25 cellular contexts compared by ENCODE assay signal in the genomic region with DNA sequence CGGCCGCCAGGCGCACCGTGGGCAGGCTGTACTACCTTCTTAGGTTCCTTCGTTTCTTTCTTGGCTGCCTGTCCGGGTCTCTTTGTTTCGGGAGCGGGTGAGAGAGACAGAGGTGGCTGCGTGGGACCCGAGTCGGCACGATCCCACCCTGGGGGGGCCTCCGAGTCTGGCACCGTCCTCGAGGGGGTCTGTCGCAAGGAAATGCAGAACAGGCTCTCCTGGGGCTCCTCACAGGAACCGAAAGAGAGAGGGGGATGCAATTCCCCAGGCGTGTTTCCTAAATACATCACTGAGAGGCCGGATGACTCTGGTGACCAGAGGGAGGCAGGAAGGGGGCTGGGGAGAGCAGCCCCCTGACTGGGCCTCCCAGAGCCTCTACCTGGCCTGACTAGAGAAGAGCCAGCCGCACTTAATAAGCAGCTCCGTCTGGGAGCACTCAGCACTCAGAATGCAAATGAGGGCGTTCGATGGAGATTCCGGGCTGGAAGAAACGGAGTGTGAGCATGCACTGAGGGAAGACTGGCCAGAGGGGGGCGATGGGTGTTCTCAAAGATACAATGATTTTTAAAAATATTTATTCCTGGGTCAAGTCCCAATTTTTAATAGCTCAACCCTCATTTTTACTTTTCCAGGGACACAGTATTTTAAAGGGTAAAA. TPM values are rescaled to one million over a fixed set of nuclear protein-coding genes. Genes with fewer than 3 reads are reported as not detected.
A peak's percentile ranks its signal among the peaks of the same experiment; 100 is the strongest.
DNase-seq lines count a peak whose midpoint lies in the region; ATAC-seq and TF ChIP-seq lines count a peak whose summit lies in the region.
"Had no signal": no experiment of that assay in that cellular context is flagged by ENCODE, and none has a peak within 500 bp of the region (broad histone marks: within the 10 kb centered on the region; RNA-seq: fewer than 3 reads in every experiment).

No MANE protein-coding gene starts in this region.

- H4K5ac ChIP-seq in H9 (ENCODE audit: insufficient read length, low read depth, low read length), result no peak overlapping the region
- no peak overlapping the region for H4K5ac ChIP-seq in mesendoderm (ENCODE audit: low read length)

- H3K36me3 Mint-ChIP-seq in H9 (ENCODE audit: insufficient read depth in 1 of 3, low read depth in 3 of 3), result peaks cover 51 to 88% (median 84%) of the 10 kb centered on the region in 3 experiments; a peak in 6 of 7 replicates
- peaks cover 63% of the 10 kb centered on the region for H3K36me3 Mint-ChIP-seq in WTC11
- H3K36me3 Mint-ChIP-seq: IgD-negative memory B cell had no signal

- H4K20me1 ChIP-seq in H9 (ENCODE audit: control insufficient read depth, insufficient read depth, insufficient read length), result no peaks in the 10 kb centered on the region

- H2BK15ac ChIP-seq in H9 (ENCODE audit: low read depth, low read length) (no peak overlapping the region), mesendoderm (replicated peaks; ENCODE audit: low read depth) (no peak overlapping the region)

- H2BK20ac ChIP-seq in H9 (ENCODE audit: low read depth, low read length, poor library complexity, severe bottlenecking), result no peak overlapping the region

- H3K18ac ChIP-seq in H9 (ENCODE audit: insufficient read length, low read depth, low read length), result no peak overlapping the region
- no peak overlapping the region for H3K18ac ChIP-seq in mesendoderm (ENCODE audit: low read length)

- no peaks in the 10 kb centered on the region for H3K9me3 ChIP-seq in BE2C
- H3K9me3 ChIP-seq in H9 (ENCODE audit: control insufficient read depth, low read depth, low read length), result no peaks in the 10 kb centered on the region
- no peaks in the 10 kb centered on the region for H3K9me3 ChIP-seq in upper lobe of left lung
- H3K9me3 ChIP-seq: SJCRH30, transverse colon had no signal

- no peak overlapping the region for H3K14ac ChIP-seq in H9 (ENCODE audit: insufficient read depth, low read length)

- no peaks in the 10 kb centered on the region for H3K4me1 ChIP-seq in BE2C
- H3K4me1 ChIP-seq in H9 (ENCODE audit: insufficient read depth, low read length), result no peaks in the 10 kb centered on the region
- H3K4me1 ChIP-seq in mesendoderm (ENCODE audit: control insufficient read depth, low read depth, low read length), result no peaks in the 10 kb centered on the region
- H3K4me1 ChIP-seq in upper lobe of left lung, result no peaks in the 10 kb centered on the region
- H3K4me1 ChIP-seq: transverse colon had no signal

- CTCF ChIA-PET in WTC11 (lab: Charles Lee), result interaction anchor here (0.5 to 1.4 kb wide), 2 partner anchors 49 to 88 kb away, joined by 3 to 4 read pairs; a partner anchor contains a TSS

- H3K4me2 ChIP-seq in H9 (ENCODE audit: insufficient read depth, insufficient read length, low read length) (no peak overlapping the region), mesendoderm (ENCODE audit: low read length) (no peak overlapping the region)

- H3K36me3 ChIP-seq in BE2C (peaks cover 61% of the 10 kb centered on the region), mesendoderm (ENCODE audit: control insufficient read depth, insufficient read depth, low read length) (peaks cover 32% of the 10 kb centered on the region), upper lobe of left lung (peaks cover 46 to 100% (median 88%) of the 10 kb centered on the region in 4 donors)

- H3K23me2 ChIP-seq in H9 (ENCODE audit: insufficient read length, low read depth, low read length, poor library complexity, severe bottlenecking), result no peaks in the 10 kb centered on the region

- H3K79me2 ChIP-seq in H9 (ENCODE audit: insufficient read depth, low read length) (no peaks in the 10 kb centered on the region), mesendoderm (ENCODE audit: control insufficient read depth, insufficient read depth, low read length) (no peaks in the 10 kb centered on the region)

- peak; percentile 5; the same call in 1 of the 2 replicates for TF ChIP-seq CTCF in BE2C (IDR thresholded peaks at IDR 0.05; ENCODE audit: low read depth, low read length)
- TF ChIP-seq CTCF in H9 (conservative IDR thresholded peaks at IDR 0.05), result peak; percentile 32; the same call in 2 of the 3 replicates
- no peak for TF ChIP-seq CTCF in WTC11 (IDR thresholded peaks at IDR 0.05)
- TF ChIP-seq CTCF in upper lobe of left lung (IDR thresholded peaks at IDR 0.05), result no peak

- H3T11ph ChIP-seq in H9 (ENCODE audit: low read length), result no peak overlapping the region

- H3K79me1 ChIP-seq in H9 (ENCODE audit: insufficient read depth, low read depth, low read length, poor library complexity, severe bottlenecking), result no peaks in the 10 kb centered on the region
- no peaks in the 10 kb centered on the region for H3K79me1 ChIP-seq in mesendoderm (ENCODE audit: low read length)

- H4K8ac ChIP-seq in H9 (replicated peaks; ENCODE audit: insufficient read length, low read depth, low read length), result no peak overlapping the region
- H4K8ac ChIP-seq in mesendoderm (ENCODE audit: low read depth, low read length), result no peak overlapping the region

- H2AFZ ChIP-seq in H9 (ENCODE audit: low read length), result no peak overlapping the region

- TF ChIP-seq EP300 in upper lobe of left lung (IDR thresholded peaks at IDR 0.05), result no peak

- H3K4me1 Mint-ChIP-seq in H9 (no peaks in the 10 kb centered on the region), WTC11 (no peaks in the 10 kb centered on the region)
- H3K4me1 Mint-ChIP-seq: activated CD4-positive, alpha-beta memory T cell treated with anti-CD3 and anti-CD28 coated beads, Interleukin-2, amount 10 ng/mL, durations not matched to agents 7 days and 5 days; CD14-positive monocyte; IgD-negative memory B cell; mesothelial cell of epicardium; naive B cell had no signal

- POLR2A ChIA-PET in WTC11 (lab: Charles Lee), result no interaction called here

- no peak for TF ChIP-seq POLR2A in upper lobe of left lung (IDR thresholded peaks at IDR 0.05)

- ATAC-seq in WTC11 (peak; percentile 51), upper lobe of left lung (ENCODE audit: low FRiP score in 2 of 2) (no peak)
- ATAC-seq: activated CD4-positive, CD25-positive, alpha-beta regulatory T cell treated with anti-CD3 and anti-CD28 coated beads, Interleukin-2, amount 50 U/mL, for 24 hours; T-cell had no signal

- H3K9ac ChIP-seq in H9 (ENCODE audit: extremely low read depth, insufficient read length, low read length), result no peak overlapping the region
- H3K9ac ChIP-seq in mesendoderm (ENCODE audit: low read length), result no peak overlapping the region

- no peak overlapping the region for H2AK5ac ChIP-seq in H9 (ENCODE audit: insufficient read length, low read length)
- no peak overlapping the region for H2AK5ac ChIP-seq in mesendoderm (ENCODE audit: low read length)

- H3K27me3 ChIP-seq in BE2C (no peaks in the 10 kb centered on the region), H9 (ENCODE audit: insufficient read depth, low read length) (no peaks in the 10 kb centered on the region), mesendoderm (ENCODE audit: insufficient read depth, low read length, poor library complexity) (no peaks in the 10 kb centered on the region), upper lobe of left lung (no peaks in the 10 kb centered on the region)
- H3K27me3 ChIP-seq: SJCRH30, transverse colon had no signal

- H3K23ac ChIP-seq in H9 (ENCODE audit: insufficient read length, low read depth, low read length), result no peak overlapping the region
- no peak overlapping the region for H3K23ac ChIP-seq in mesendoderm (ENCODE audit: low read length)

- H3K27ac ChIP-seq in H9 (ENCODE audit: insufficient read length, low read depth, low read length) (no peak overlapping the region), mesendoderm (ENCODE audit: low read depth, low read length) (no peak overlapping the region), upper lobe of left lung (no peak overlapping the region)
- H3K27ac ChIP-seq: transverse colon had no signal

- DNase-seq in BE2C (no peak), H9 (no peak), WTC11 (ENCODE audit: low spot score) (no peak), mesendoderm (peak; percentile 10), OCI-M2 (lab: John Stamatoyannopoulos, UW; ENCODE audit: unreplicated experiment) (no peak), upper lobe of left lung (no peak), T-helper 9 cell (no peak)
- DNase-seq in activated CD4-positive, alpha-beta T cell treated with anti-CD3 and anti-CD28 coated beads for 4 hours, result no peak
- DNase-seq: activated CD4-positive, alpha-beta memory T cell treated with anti-CD3 and anti-CD28 coated beads, Interleukin-2, amount 10 ng/mL, durations not matched to agents 7 days and 5 days; activated naive CD4-positive, alpha-beta T cell treated with anti-CD3 and anti-CD28 coated beads, Interleukin-2, amount 50 U/mL, for 16 hours; amniotic stem cell; DND-41; effector CD4-positive, alpha-beta T cell; naive B cell; NCI-H146; NCI-H82; nucleus accumbens; SJCRH30; stimulated activated CD4-positive, alpha-beta T cell treated with anti-CD3 and anti-CD28 coated beads, Interleukin-4, amount 100 ng/mL, for 24 hours; T-cell; transverse colon had no signal

- H3K4ac ChIP-seq in H9 (ENCODE audit: low read depth, low read length), result no peak overlapping the region
- no peak overlapping the region for H3K4ac ChIP-seq in mesendoderm (ENCODE audit: low read depth, low read length)

- H3K27me3 Mint-ChIP-seq in H9 (ENCODE audit: low read depth) (no peaks in the 10 kb centered on the region), WTC11 (ENCODE audit: low read depth) (no peaks in the 10 kb centered on the region)
- H3K27me3 Mint-ChIP-seq: activated CD4-positive, alpha-beta memory T cell treated with anti-CD3 and anti-CD28 coated beads, Interleukin-2, amount 10 ng/mL, durations not matched to agents 7 days and 5 days; IgD-negative memory B cell; naive B cell; T-cell had no signal

- H3K4me3 Mint-ChIP-seq in H9 (no peak overlapping the region), WTC11 (no peak overlapping the region)
- H3K4me3 Mint-ChIP-seq: activated CD4-positive, alpha-beta memory T cell treated with anti-CD3 and anti-CD28 coated beads, Interleukin-2, amount 10 ng/mL, durations not matched to agents 7 days and 5 days; CD14-positive monocyte; IgD-negative memory B cell; mesothelial cell of epicardium; naive B cell; T-cell had no signal

- H3K9me3 Mint-ChIP-seq in H9 (no peaks in the 10 kb centered on the region), WTC11 (no peaks in the 10 kb centered on the region)
- H3K9me3 Mint-ChIP-seq: activated CD4-positive, alpha-beta memory T cell treated with anti-CD3 and anti-CD28 coated beads, Interleukin-2, amount 10 ng/mL, durations not matched to agents 7 days and 5 days; IgD-negative memory B cell; mesothelial cell of epicardium; naive B cell; T-cell had no signal

- no peak overlapping the region for H4K91ac ChIP-seq in H9 (ENCODE audit: insufficient read length, low read depth, low read length)

- H3K4me3 ChIP-seq in BE2C (ENCODE audit: low read depth, low read length), result no peak overlapping the region
- no peak overlapping the region for H3K4me3 ChIP-seq in mesendoderm (ENCODE audit: low read length)
- H3K4me3 ChIP-seq in upper lobe of left lung, result no peak overlapping the region
- H3K4me3 ChIP-seq: SJCRH30, transverse colon had no signal

- H3K56ac ChIP-seq in H9 (ENCODE audit: insufficient read length, low read depth, low read length) (no peak overlapping the region), mesendoderm (ENCODE audit: low read length) (no peak overlapping the region)

- H2BK120ac ChIP-seq in H9 (ENCODE audit: low read depth, low read length, poor library complexity, severe bottlenecking), result no peak overlapping the region
- H2BK120ac ChIP-seq in mesendoderm (ENCODE audit: low read depth, low read length), result no peak overlapping the region

- no peak overlapping the region for H2BK12ac ChIP-seq in H9 (ENCODE audit: insufficient read length, low read depth, low read length)

- WGBS in H9 (ENCODE audit: extremely low coverage, insufficient read length, low lambda C conversion rate), result no CpG with 5 or more reads among the region's 26 CpGs
- WGBS in mesendoderm (ENCODE audit: extremely low coverage, insufficient coverage, low lambda C conversion rate), result no CpG with 5 or more reads among the region's 26 CpGs
- WGBS in upper lobe of left lung, 2 donors, result 94 to 95% methylated on average over 26 of the region's 26 CpGs

- H3K27ac Mint-ChIP-seq in H9 (0 out of 7 replicates have a peak overlapping the region, but pooled peaks of 1 of the 3 experiments have one; percentile 11), WTC11 (no peak overlapping the region)
- H3K27ac Mint-ChIP-seq: activated CD4-positive, alpha-beta memory T cell treated with anti-CD3 and anti-CD28 coated beads, Interleukin-2, amount 10 ng/mL, durations not matched to agents 7 days and 5 days; mesothelial cell of epicardium; naive B cell; T-cell had no signal

- H2BK5ac ChIP-seq in H9 (ENCODE audit: insufficient read length, low read length), result no peak overlapping the region
- H2BK5ac ChIP-seq in mesendoderm (ENCODE audit: low read length), result no peak overlapping the region

RNA-seq across cellular contexts. Expression of a gene that starts 11.7 kb away (rescaled TPM):
- 27.6 TPM for polyA plus RNA-seq in BE2C (2012; ENCODE audit: insufficient read depth, insufficient read length, low read depth)
- total RNA-seq in H9 (2021) (20.4 and 21.0 TPM in 2 replicates), WTC11 (2021) (23.6 to 25.5 TPM (median 24.0 TPM) in 3 replicates), upper lobe of left lung (10 to 100 TPM in 5 of 6 donors, 1 to 10 TPM in 1; 9.1 to 43.0 (median 14.1) TPM)
- 7.3 TPM for polyA plus RNA-seq in mesendoderm (2013, experiment 1 of 2)
- polyA plus RNA-seq in mesendoderm (2013, experiment 2 of 2), result 7.3 TPM

RNA-seq across cellular contexts. Expression of a gene that starts 31.5 kb away (rescaled TPM):
- polyA plus RNA-seq in BE2C (2012; ENCODE audit: insufficient read depth, insufficient read length, low read depth), result 70.2 TPM
- total RNA-seq in H9 (2021), result 52.1 and 56.4 TPM in 2 replicates
- total RNA-seq in WTC11 (2021), result 52.1 to 70.9 TPM (median 52.3 TPM) in 3 replicates
- 23.8 TPM for polyA plus RNA-seq in mesendoderm (2013, experiment 1 of 2)
- 22.3 TPM for polyA plus RNA-seq in mesendoderm (2013, experiment 2 of 2)
- 10 to 100 TPM; 64.1 to 89.1 (median 72.1) TPM for total RNA-seq in upper lobe of left lung

RNA-seq across cellular contexts. Expression of a gene that starts 40.9 kb away (rescaled TPM):
- 145 TPM for polyA plus RNA-seq in BE2C (2012; ENCODE audit: insufficient read depth, insufficient read length, low read depth)
- 94.5 and 103 TPM in 2 replicates for total RNA-seq in H9 (2021)
- total RNA-seq in WTC11 (2021), result 77.0 to 103 TPM (median 79.2 TPM) in 3 replicates
- polyA plus RNA-seq in mesendoderm (2013, experiment 1 of 2), result 41.2 TPM
- polyA plus RNA-seq in mesendoderm (2013, experiment 2 of 2), result 43.3 TPM
- total RNA-seq in upper lobe of left lung, result 10 to 100 TPM; 30.4 to 48.2 (median 41.0) TPM

RNA-seq across cellular contexts. Expression of a gene that starts 40.9 kb away (rescaled TPM):
- polyA plus RNA-seq in BE2C (2012; ENCODE audit: insufficient read depth, insufficient read length, low read depth), result 253 TPM
- 105 and 108 TPM in 2 replicates for total RNA-seq in H9 (2021)
- total RNA-seq in WTC11 (2021), result 102 to 140 TPM (median 103 TPM) in 3 replicates
- polyA plus RNA-seq in mesendoderm (2013, experiment 1 of 2), result 83.3 TPM
- polyA plus RNA-seq in mesendoderm (2013, experiment 2 of 2), result 82.0 TPM
- total RNA-seq in upper lobe of left lung, result 100 to 1,000 TPM in 1 of 6 donors, 10 to 100 TPM in 5; 29.6 to 128 (median 40.0) TPM

RNA-seq across cellular contexts. Expression of a gene that starts 51.4 kb away (rescaled TPM):
- polyA plus RNA-seq in BE2C (2012; ENCODE audit: insufficient read depth, insufficient read length, low read depth), result 56.9 TPM
- 29.7 TPM in 2 replicates for total RNA-seq in H9 (2021)
- total RNA-seq in WTC11 (2021), result 18.9 to 22.8 TPM (median 20.0 TPM) in 3 replicates
- polyA plus RNA-seq in mesendoderm (2013, experiment 1 of 2), result 12.5 TPM
- polyA plus RNA-seq in mesendoderm (2013, experiment 2 of 2), result 12.5 TPM
- 10 to 100 TPM in 3 of 6 donors, 1 to 10 TPM in 3; 7.8 to 35.6 (median 13.2) TPM for total RNA-seq in upper lobe of left lung

Comparison
In these comparisons a context has a peak if more than half of its experiments do, and no peak if none do; other contexts are left out.
1. CTCF ChIP-seq: peak in BE2C (single experiment) and H9 (single experiment); none in WTC11 (single experiment) and upper lobe of left lung (0 of 6).